ENCODE assay signal across 14 cellular contexts in the genomic region with DNA sequence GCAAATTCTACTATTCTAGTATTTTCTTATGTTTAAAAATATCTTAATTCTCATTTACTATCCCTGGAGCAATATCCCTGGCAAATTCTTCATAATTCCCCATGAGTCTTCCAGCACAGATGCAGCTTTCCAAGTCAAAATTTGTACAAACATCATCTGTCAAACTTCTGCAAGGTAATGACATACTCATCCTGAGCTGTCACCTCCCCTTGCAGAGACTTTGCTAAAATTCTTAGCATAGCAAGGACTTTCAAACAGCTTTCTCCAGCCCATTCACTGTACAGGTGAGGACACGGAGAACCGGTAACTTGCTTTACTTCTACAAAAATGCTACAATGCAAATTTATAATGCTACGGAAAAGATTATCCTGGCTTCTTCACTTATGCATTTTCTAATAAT.
"Had no signal": no experiment of that assay in that cellular context is flagged by ENCODE, and none has a peak within 500 bp of the region (broad histone marks: within the 10 kb centered on the region; RNA-seq: fewer than 3 reads in every experiment).

No MANE protein-coding gene starts in this region.

- H3K9me3 ChIP-seq: gastroesophageal sphincter, heart right ventricle, pancreas had no signal

- H3K4me3 ChIP-seq: heart right ventricle, lung, neural progenitor cell, pancreas had no signal

- DNase-seq: activated B cell treated with CpG ODN at 0.5 μM for 24 hours; activated CD4-positive, alpha-beta T cell treated with anti-CD3 and anti-CD28 coated beads, Interleukin-2, amount 10 ng/mL, durations not matched to agents 7 days and 5 days; activated CD8-positive, alpha-beta memory T cell treated with anti-CD3 and anti-CD28 coated beads, Interleukin-2, amount 50 U/mL, for 48 hours; activated gamma-delta T cell; activated naive CD8-positive, alpha-beta T cell treated with anti-CD3 and anti-CD28 coated beads for 36 hours; activated T-cell treated with anti-CD3 and anti-CD28 coated beads, Interleukin-2, amount 50 U/mL, for 72 hours; T-helper 17 cell had no signal

- H3K4me1 Mint-ChIP-seq: stimulated activated effector memory CD8-positive, alpha-beta T cell treated with anti-CD3 and anti-CD28 coated beads, Interleukin-12 subunit alpha, Interleukin-12 subunit beta, amount 100 ng/mL, for 72 hours had no signal

- H3K4me3 Mint-ChIP-seq: activated B cell treated with CpG ODN at 0.5 μM for 24 hours; activated CD4-positive, alpha-beta T cell treated with anti-CD3 and anti-CD28 coated beads, Interleukin-2, amount 10 ng/mL, durations not matched to agents 7 days and 5 days; activated naive CD8-positive, alpha-beta T cell treated with anti-CD3 and anti-CD28 coated beads for 36 hours; activated T-cell treated with anti-CD3 and anti-CD28 coated beads, Interleukin-2, amount 50 U/mL, for 72 hours; neural progenitor cell; stimulated activated effector memory CD8-positive, alpha-beta T cell treated with anti-CD3 and anti-CD28 coated beads, Interleukin-12 subunit alpha, Interleukin-12 subunit beta, amount 100 ng/mL, for 72 hours; T-helper 17 cell had no signal

- H3K9ac ChIP-seq: neural progenitor cell had no signal

- H3K27me3 ChIP-seq: gastroesophageal sphincter, heart right ventricle, neural progenitor cell, pancreas had no signal

- H3K4me2 ChIP-seq: neural progenitor cell had no signal

- H3K27ac Mint-ChIP-seq: activated B cell treated with CpG ODN at 0.5 μM for 24 hours; activated CD4-positive, alpha-beta T cell treated with anti-CD3 and anti-CD28 coated beads, Interleukin-2, amount 10 ng/mL, durations not matched to agents 7 days and 5 days; activated naive CD8-positive, alpha-beta T cell treated with anti-CD3 and anti-CD28 coated beads for 36 hours; activated T-cell treated with anti-CD3 and anti-CD28 coated beads, Interleukin-2, amount 50 U/mL, for 72 hours; naive B cell; neural progenitor cell had no signal

- H3K9me3 Mint-ChIP-seq: activated B cell treated with CpG ODN at 0.5 μM for 24 hours; activated CD4-positive, alpha-beta T cell treated with anti-CD3 and anti-CD28 coated beads, Interleukin-2, amount 10 ng/mL, durations not matched to agents 7 days and 5 days; activated naive CD8-positive, alpha-beta T cell treated with anti-CD3 and anti-CD28 coated beads for 36 hours; activated T-cell treated with anti-CD3 and anti-CD28 coated beads, Interleukin-2, amount 50 U/mL, for 72 hours; naive B cell; neural progenitor cell; stimulated activated effector memory CD8-positive, alpha-beta T cell treated with anti-CD3 and anti-CD28 coated beads, Interleukin-12 subunit alpha, Interleukin-12 subunit beta, amount 100 ng/mL, for 72 hours had no signal

- H2AFZ ChIP-seq: neural progenitor cell had no signal

- ATAC-seq: activated T-cell treated with anti-CD3 and anti-CD28 coated beads, Interleukin-2, amount 50 U/mL, for 72 hours; stimulated activated effector memory CD8-positive, alpha-beta T cell treated with anti-CD3 and anti-CD28 coated beads, Interleukin-12 subunit alpha, Interleukin-12 subunit beta, amount 100 ng/mL, for 72 hours; T-helper 17 cell had no signal

- H3K36me3 Mint-ChIP-seq: activated naive CD8-positive, alpha-beta T cell treated with anti-CD3 and anti-CD28 coated beads for 36 hours; naive B cell; neural progenitor cell; stimulated activated effector memory CD8-positive, alpha-beta T cell treated with anti-CD3 and anti-CD28 coated beads, Interleukin-12 subunit alpha, Interleukin-12 subunit beta, amount 100 ng/mL, for 72 hours had no signal

- H3K27me3 Mint-ChIP-seq: activated B cell treated with CpG ODN at 0.5 μM for 24 hours; activated CD4-positive, alpha-beta T cell treated with anti-CD3 and anti-CD28 coated beads, Interleukin-2, amount 10 ng/mL, durations not matched to agents 7 days and 5 days; activated naive CD8-positive, alpha-beta T cell treated with anti-CD3 and anti-CD28 coated beads for 36 hours; naive B cell; T-helper 17 cell had no signal

- H3K4me1 ChIP-seq: neural progenitor cell had no signal

- H3K36me3 ChIP-seq: gastroesophageal sphincter, neural progenitor cell, pancreas had no signal

- H3K27ac ChIP-seq: gastroesophageal sphincter, neural progenitor cell had no signal
